8 cellular contexts compared by ENCODE assay signal in the genomic region with DNA sequence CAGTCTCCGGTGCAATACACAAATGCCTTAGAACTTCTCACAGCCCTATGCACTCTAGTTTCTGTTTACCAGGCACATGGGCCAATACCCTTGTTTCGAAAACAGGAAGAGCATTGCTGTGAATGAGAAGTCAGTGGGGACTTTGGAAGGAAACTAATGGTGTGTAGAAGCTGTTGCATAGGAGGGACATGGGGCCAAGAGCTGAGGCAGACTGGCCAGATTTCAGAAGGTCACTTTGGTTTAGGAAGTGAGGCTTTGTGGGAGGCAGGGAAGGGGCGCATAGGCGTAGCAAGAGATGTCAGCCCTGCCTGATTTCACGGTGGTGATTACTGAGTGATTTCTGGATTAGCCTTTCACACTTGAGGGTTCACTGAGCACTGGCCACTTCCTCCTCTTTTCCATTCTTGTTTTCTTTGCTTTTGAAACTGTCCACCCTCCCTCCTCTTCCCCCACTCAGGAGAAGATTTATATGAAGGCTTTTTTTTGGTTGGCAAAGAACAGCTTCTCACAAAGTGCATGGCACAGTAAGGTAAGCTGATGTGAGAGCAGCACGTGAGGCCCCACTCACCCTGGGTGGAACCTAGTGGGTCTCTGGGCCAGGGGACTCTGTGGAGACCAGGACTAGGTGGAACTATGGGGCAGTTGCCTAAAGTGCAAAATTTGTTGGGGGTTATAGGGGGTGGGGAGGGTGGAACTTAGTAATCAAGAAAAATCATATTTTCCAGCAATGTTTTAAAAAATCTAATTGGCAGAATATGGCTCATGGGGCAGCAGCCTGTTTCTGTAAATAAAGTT. TPM values are rescaled to one million over a fixed set of nuclear protein-coding genes. Genes with fewer than 3 reads are reported as not detected.
A peak's percentile ranks its signal among the peaks of the same experiment; 100 is the strongest.
DNase-seq lines count a peak whose midpoint lies in the region; ATAC-seq and TF ChIP-seq lines count a peak whose summit lies in the region.

No MANE protein-coding gene starts in this region.

- H4K20me1 ChIP-seq in DOHH2 (ENCODE audit: control insufficient read depth, insufficient read depth, low read depth, low read length) (no peaks in the 10 kb centered on the region), PC-9 (ENCODE audit: insufficient read depth) (no peaks in the 10 kb centered on the region)

- H3K9me2 ChIP-seq in DOHH2 (replicated peaks; ENCODE audit: control insufficient read depth, low read length) (no peaks in the 10 kb centered on the region), PC-9 (ENCODE audit: insufficient read depth) (no peaks in the 10 kb centered on the region)

- no peaks in the 10 kb centered on the region for H3K9me3 ChIP-seq in DOHH2 (ENCODE audit: control insufficient read depth, insufficient read depth, low read length)
- H3K9me3 ChIP-seq in subcutaneous abdominal adipose tissue (ENCODE audit: control insufficient read depth in 5 of 5, low read length in 5 of 5): peaks cover 0 to 3% (median 0%) of the 10 kb centered on the region in 5 donors
- no peaks in the 10 kb centered on the region for H3K9me3 ChIP-seq in PC-9 (ENCODE audit: insufficient read depth, low read depth)

- H3K4me1 ChIP-seq in DOHH2 (ENCODE audit: control insufficient read depth, low read length): peaks cover 22% of the 10 kb centered on the region
- peaks cover 0 to 11% (median 8%) of the 10 kb centered on the region in 5 donors for H3K4me1 ChIP-seq in subcutaneous abdominal adipose tissue (ENCODE audit: control insufficient read depth in 5 of 5, insufficient read depth in 5 of 5, low read length in 5 of 5)
- H3K4me1 ChIP-seq in PC-9 (replicated peaks; ENCODE audit: insufficient read depth): no peaks in the 10 kb centered on the region

- CTCF ChIA-PET in PC-9 (lab: Charles Lee): no interaction called here

- H3K79me2 ChIP-seq in DOHH2 (ENCODE audit: control insufficient read depth, low read length) (no peaks in the 10 kb centered on the region), PC-9 (ENCODE audit: low read depth) (no peaks in the 10 kb centered on the region)

- TF ChIP-seq CTCF in DOHH2 (IDR thresholded peaks at IDR 0.05; ENCODE audit: low read depth, low read length, poor library complexity, severe bottlenecking) (no peak), PC-9 (conservative IDR thresholded peaks at IDR 0.05) (no peak)

- H3F3A ChIP-seq in DOHH2 (ENCODE audit: control insufficient read depth, insufficient read depth) (no peaks in the 10 kb centered on the region), PC-9 (ENCODE audit: insufficient read depth, low read depth) (no peaks in the 10 kb centered on the region)

- H3K27ac ChIP-seq in DOHH2 (ENCODE audit: low read depth, low read length) (no peak overlapping the region), subcutaneous abdominal adipose tissue (ENCODE audit: low read depth, low read length) (no peak overlapping the region), PC-9 (no peak overlapping the region)

- H2AFZ ChIP-seq in PC-9: no peak overlapping the region

- intact Hi-C loops in PC-9 (cut with micrococcal nuclease; ENCODE audit: unreplicated experiment): no loop called here

- H3K36me3 ChIP-seq in DOHH2 (ENCODE audit: control insufficient read depth, low read length): no peaks in the 10 kb centered on the region
- no peaks in the 10 kb centered on the region for H3K36me3 ChIP-seq in subcutaneous abdominal adipose tissue (ENCODE audit: control insufficient read depth in 5 of 5, insufficient read depth in 5 of 5, low read length in 5 of 5)
- H3K36me3 ChIP-seq in PC-9 (ENCODE audit: low read depth): no peaks in the 10 kb centered on the region

- H3K27me3 ChIP-seq in DOHH2 (ENCODE audit: control insufficient read depth, low read length) (0 out of 2 replicates have a peak, but pooled peaks cover 3% of the 10 kb centered on the region), subcutaneous abdominal adipose tissue (ENCODE audit: control insufficient read depth in 5 of 5, insufficient read depth in 4 of 5, low read length in 5 of 5) (no peaks in the 10 kb centered on the region), PC-9 (ENCODE audit: insufficient read depth, low read depth) (0 out of 2 replicates have a peak, but pooled peaks cover 12% of the 10 kb centered on the region)

- H3K4me2 ChIP-seq in DOHH2 (ENCODE audit: low read length) (peak overlapping the region; percentile 15), PC-9 (no peak overlapping the region)

- BruUV-seq in PC-9 (replicated peaks; lab: Mats Ljungman, UMichigan): no TSS peak

- peak; percentile 76 for ATAC-seq in GM21390 (IDR thresholded peaks at IDR 0.05; ENCODE audit: unreplicated experiment)
- peak; percentile 84 for ATAC-seq in HG03571 (IDR thresholded peaks at IDR 0.05; ENCODE audit: unreplicated experiment)

- H3K9ac ChIP-seq in subcutaneous abdominal adipose tissue (ENCODE audit: low read length in 5 of 5): no peak overlapping the region

- H3K4me3 ChIP-seq in DOHH2 (ENCODE audit: low read length) (peak overlapping the region; percentile 2; the same call in 1 of the 2 replicates), subcutaneous abdominal adipose tissue (ENCODE audit: low read depth in 1 of 5, low read length in 5 of 5) (peak overlapping the region in 3 of 5 donors; percentile 2 to 40 (median 3)), PC-9 (no peak overlapping the region)

- DNase-seq in globus pallidus (ENCODE audit: low spot score): peak; percentile 55
- no peak for DNase-seq in NCI-H1436 treated with DMSO at 0.1 percent for 48 hours (lab: John Stamatoyannopoulos, UW)
- DNase-seq in activated gamma-delta T cell treated with Interleukin-2 at 50 U/mL for 16 hours: no peak
- DNase-seq in PC-9: no peak

- POLR2A ChIA-PET in PC-9 (lab: Charles Lee; ENCODE audit: unreplicated experiment): no interaction called here

RNA-seq across cellular contexts. Expression of a gene that starts 6.1 kb away (rescaled TPM):
- not detected in 2 replicates for total RNA-seq in PC-9 (2021)
